ENCODE assay signal across 13 cellular contexts in the genomic region with DNA sequence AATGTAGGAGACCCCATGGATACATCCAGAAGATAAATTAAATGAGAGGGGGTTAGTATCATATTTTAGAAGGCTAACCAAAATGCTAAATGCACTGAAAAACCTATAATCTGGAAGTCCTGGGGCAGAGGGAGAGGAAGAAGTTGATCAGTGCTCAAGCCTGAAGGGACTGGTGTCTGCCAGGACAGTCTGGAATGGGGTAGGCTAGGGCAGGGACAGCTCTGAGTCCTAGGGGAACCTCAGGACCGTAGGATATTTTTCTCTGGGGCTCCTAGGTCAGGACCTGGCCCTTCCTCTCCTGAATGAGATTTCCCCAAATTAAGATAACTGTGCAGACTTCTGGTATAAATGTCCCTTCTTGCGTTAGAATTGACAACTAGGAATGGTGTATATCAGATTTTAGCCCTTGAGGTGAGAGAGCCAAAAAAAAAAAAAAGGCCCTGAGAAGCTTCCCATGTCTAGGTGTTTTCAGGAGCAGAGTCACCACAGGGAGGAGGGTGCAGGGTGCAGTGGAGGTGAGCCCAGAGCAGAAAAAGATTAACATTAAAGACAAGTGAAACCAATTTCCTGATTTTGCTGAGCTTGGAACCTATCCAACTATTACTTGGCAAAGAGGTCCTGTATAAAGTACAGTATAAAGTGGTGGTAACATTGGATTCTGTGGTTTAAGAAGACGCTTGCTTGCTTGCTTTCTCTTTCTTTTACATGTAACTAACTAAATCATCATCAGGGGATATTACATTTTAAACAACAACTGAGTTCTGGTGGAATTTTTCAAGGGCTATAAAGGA.
DNase-seq lines count a peak whose midpoint lies in the region; ATAC-seq and TF ChIP-seq lines count a peak whose summit lies in the region.
"Had no signal": no experiment of that assay in that cellular context is flagged by ENCODE, and none has a peak within 500 bp of the region (broad histone marks: within the 10 kb centered on the region; RNA-seq: fewer than 3 reads in every experiment).

No MANE protein-coding gene starts in this region.

- peak; percentile 39 for ATAC-seq in central memory CD8-positive, alpha-beta T cell (replicated peaks; ENCODE audit: extremely low read depth, poor library complexity, severe bottlenecking)
- ATAC-seq in naive B cell (ENCODE audit: low read depth in 2 of 2) (no peak), mucosa of descending colon (no peak)

- intact Hi-C loops in mucosa of descending colon (cut with DNase I, micrococcal nuclease), result no loop called here

- H3K9me3 ChIP-seq in mucosa of descending colon, result no peaks in the 10 kb centered on the region
- H3K9me3 ChIP-seq: neutrophil had no signal

- H3K4me1 ChIP-seq in mucosa of descending colon (ENCODE audit: low read depth), result no peaks in the 10 kb centered on the region

- H3K4me1 Mint-ChIP-seq in central memory CD8-positive, alpha-beta T cell, result peaks cover 73% of the 10 kb centered on the region
- peaks cover 32 to 36% (median 35%) of the 10 kb centered on the region in 3 donors for H3K4me1 Mint-ChIP-seq in naive B cell

- peak; percentile 41 for DNase-seq in NCI-H2107 treated with DMSO at 0.1 percent for 48 hours (lab: John Stamatoyannopoulos, UW; ENCODE audit: unreplicated experiment)
- DNase-seq in NCI-H2107 (lab: John Stamatoyannopoulos, UW), result no peak
- DNase-seq in NCI-H1105 (lab: John Stamatoyannopoulos, UW), result peak; percentile 7
- DNase-seq in central memory CD8-positive, alpha-beta T cell (ENCODE audit: low spot score in 2 of 2), result no peak
- DNase-seq in naive B cell, result no peak
- DNase-seq in mucosa of descending colon, result no peak
- DNase-seq in HCEC 1CT, result no peak
- no peak for DNase-seq in NCI-H2227 (lab: John Stamatoyannopoulos, UW; ENCODE audit: unreplicated experiment)
- DNase-seq: 8988T; activated CD4-positive, alpha-beta memory T cell treated with anti-CD3 and anti-CD28 coated beads, Interleukin-2, amount 10 ng/mL, durations not matched to agents 7 days and 5 days; amygdala; NK-92 treated with Interleukin-12 subunit alpha and Interleukin-12 subunit beta, amount 100 ng/mL, for 24 hours had no signal

- H3K27me3 Mint-ChIP-seq in central memory CD8-positive, alpha-beta T cell, result no peaks in the 10 kb centered on the region
- no peaks in the 10 kb centered on the region for H3K27me3 Mint-ChIP-seq in naive B cell
- H3K27me3 Mint-ChIP-seq: activated CD4-positive, alpha-beta memory T cell treated with anti-CD3 and anti-CD28 coated beads, Interleukin-2, amount 10 ng/mL, durations not matched to agents 7 days and 5 days had no signal

- H3K36me3 ChIP-seq in mucosa of descending colon (ENCODE audit: low read depth), result no peaks in the 10 kb centered on the region
- H3K36me3 ChIP-seq: neutrophil had no signal

- no peak for TF ChIP-seq CTCF in mucosa of descending colon (IDR thresholded peaks at IDR 0.05)

- H3K4me3 Mint-ChIP-seq in central memory CD8-positive, alpha-beta T cell, result peak overlapping the region; percentile 46
- H3K4me3 Mint-ChIP-seq in naive B cell, result peak overlapping the region in 1 of 8 donors; percentile 24
- H3K4me3 Mint-ChIP-seq: activated CD4-positive, alpha-beta memory T cell treated with anti-CD3 and anti-CD28 coated beads, Interleukin-2, amount 10 ng/mL, durations not matched to agents 7 days and 5 days had no signal

- H3K9me3 Mint-ChIP-seq in central memory CD8-positive, alpha-beta T cell, result no peaks in the 10 kb centered on the region
- H3K9me3 Mint-ChIP-seq in naive B cell, result no peaks in the 10 kb centered on the region
- H3K9me3 Mint-ChIP-seq: activated CD4-positive, alpha-beta memory T cell treated with anti-CD3 and anti-CD28 coated beads, Interleukin-2, amount 10 ng/mL, durations not matched to agents 7 days and 5 days had no signal

- H3K4me3 ChIP-seq in mucosa of descending colon, result no peak overlapping the region

- H3K36me3 Mint-ChIP-seq in central memory CD8-positive, alpha-beta T cell (ENCODE audit: insufficient read depth), result peaks cover 10% of the 10 kb centered on the region
- peaks cover 30 to 33% of the 10 kb centered on the region in 2 donors for H3K36me3 Mint-ChIP-seq in naive B cell

- H3K27ac Mint-ChIP-seq in central memory CD8-positive, alpha-beta T cell (ENCODE audit: low read depth), result peak overlapping the region; percentile 87
- peak overlapping the region; percentile 2 to 88 (median 50) for H3K27ac Mint-ChIP-seq in naive B cell
- H3K27ac Mint-ChIP-seq: activated CD4-positive, alpha-beta memory T cell treated with anti-CD3 and anti-CD28 coated beads, Interleukin-2, amount 10 ng/mL, durations not matched to agents 7 days and 5 days had no signal

Comparison
In these comparisons a context has a peak if more than half of its experiments do, and no peak if none do; other contexts are left out.
1. DNase-seq: peak in NCI-H2107 treated with DMSO at 0.1 percent for 48 hours (single experiment) and NCI-H1105 (single experiment); none in NCI-H2107 (single experiment), central memory CD8-positive, alpha-beta T cell (0 of 2), naive B cell (single experiment), mucosa of descending colon (0 of 3), HCEC 1CT (single experiment) and NCI-H2227 (single experiment).